ENCODE assay signal across 24 cellular contexts in genomic region chr11:134565343-134565891, GRCh38.
DNase-seq lines count a peak whose midpoint lies in the region; ATAC-seq, FAIRE-seq and TF ChIP-seq lines count a peak whose summit lies in the region.
"Had no signal": no experiment of that assay in that cellular context is flagged by ENCODE, and none has a peak within 500 bp of the region (broad histone marks: within the 10 kb centered on the region; RNA-seq: fewer than 3 reads in every experiment).

No MANE protein-coding gene starts in this region.

- no peak overlapping the region for H3K14ac ChIP-seq in H9 (ENCODE audit: insufficient read depth, low read length)

- TF ChIP-seq EP300 in K562 (IDR thresholded peaks at IDR 0.05; ENCODE audit: low read length), result no peak

- no peak overlapping the region for H3K4me3 Mint-ChIP-seq in H9
- H3K4me3 Mint-ChIP-seq: B cell, CD14-positive monocyte, GM23338 had no signal

- H3K27ac ChIP-seq in H9 (ENCODE audit: insufficient read length, low read depth, low read length) (no peak overlapping the region), K562 (ENCODE audit: extremely low read depth, low read depth, low read length) (no peak overlapping the region; the same call in 2 of the 3 replicates), testis (no peak overlapping the region)
- H3K27ac ChIP-seq in effector memory CD4-positive, alpha-beta T cell (ENCODE audit: insufficient read depth, low read length, poor library complexity, severe bottlenecking), result no peak overlapping the region
- H3K27ac ChIP-seq: A549, PC-9 had no signal

- H3K56ac ChIP-seq in H9 (ENCODE audit: insufficient read length, low read depth, low read length), result no peak overlapping the region

- H3K4me3 ChIP-seq in K562 (no peak overlapping the region), fibroblast of mammary gland (ENCODE audit: control insufficient read depth, low read depth, low read length) (no peak overlapping the region), testis (no peak overlapping the region)
- no peak overlapping the region for H3K4me3 ChIP-seq in effector memory CD4-positive, alpha-beta T cell (ENCODE audit: insufficient read depth, low read depth, low read length, poor library complexity, severe bottlenecking)
- H3K4me3 ChIP-seq: A549, GM23338, PC-9 had no signal

- H2BK120ac ChIP-seq in H9 (ENCODE audit: low read depth, low read length, poor library complexity, severe bottlenecking), result no peak overlapping the region

- TF ChIP-seq RAD21 in K562 (CRISPR knock-in tag; conservative IDR thresholded peaks at IDR 0.05 in 1 of 2, IDR thresholded peaks at IDR 0.05 in 1 of 2), result no peak

- no peak overlapping the region for H2BK15ac ChIP-seq in H9 (ENCODE audit: low read depth, low read length)

- no peaks in the 10 kb centered on the region for H3K79me1 ChIP-seq in H9 (ENCODE audit: insufficient read depth, low read depth, low read length, poor library complexity, severe bottlenecking)

- H3K9me3 ChIP-seq in H9 (ENCODE audit: control insufficient read depth, low read depth, low read length) (no peaks in the 10 kb centered on the region), K562 (replicated peaks; ENCODE audit: control insufficient read depth, insufficient read depth, low read depth, low read length) (no peaks in the 10 kb centered on the region), testis (no peaks in the 10 kb centered on the region)
- no peaks in the 10 kb centered on the region for H3K9me3 ChIP-seq in effector memory CD4-positive, alpha-beta T cell (ENCODE audit: control insufficient read depth, low read length)
- H3K9me3 ChIP-seq: A549 had no signal

- no peak for FAIRE-seq in K562 (lab: Jason Lieb, UNC)
- FAIRE-seq: A549 had no signal

- no peaks in the 10 kb centered on the region for H4K20me1 ChIP-seq in H9 (ENCODE audit: control insufficient read depth, insufficient read depth, insufficient read length)
- H4K20me1 ChIP-seq in K562 (replicated peaks; ENCODE audit: control insufficient read depth, insufficient read depth, low read length), result no peaks in the 10 kb centered on the region

- no peaks in the 10 kb centered on the region for H3K9me1 ChIP-seq in K562 (ENCODE audit: control insufficient read depth, insufficient read depth, low read length)

- H2BK12ac ChIP-seq in H9 (ENCODE audit: insufficient read length, low read depth, low read length), result no peak overlapping the region

- no peak overlapping the region for H2AK5ac ChIP-seq in H9 (ENCODE audit: insufficient read length, low read length)

- H3K23me2 ChIP-seq in H9 (ENCODE audit: insufficient read length, low read depth, low read length, poor library complexity, severe bottlenecking), result no peaks in the 10 kb centered on the region

- H3K9ac ChIP-seq in H9 (ENCODE audit: extremely low read depth, insufficient read length, low read length) (no peak overlapping the region), K562 (ENCODE audit: insufficient read depth in 1 of 2, low read depth in 2 of 2, low read length in 2 of 2) (no peak overlapping the region)
- H3K9ac ChIP-seq: SK-N-SH had no signal

- H3K18ac ChIP-seq in H9 (ENCODE audit: insufficient read length, low read depth, low read length), result no peak overlapping the region

- no peak for DNase-seq in H9
- no peak for DNase-seq in K562 (ENCODE audit: extremely low read depth in 1 of 4, low spot score in 3 of 4)
- DNase-seq in fibroblast of mammary gland (ENCODE audit: low read depth), result peak; percentile 1
- peak; percentile 5 for DNase-seq in testis
- no peak for DNase-seq in effector memory CD4-positive, alpha-beta T cell
- DNase-seq in cerebellar cortex (ENCODE audit: low spot score), result no peak
- no peak for DNase-seq in COLO668 (lab: John Stamatoyannopoulos, UW; ENCODE audit: unreplicated experiment)
- DNase-seq: DMS79, KBM-7, NCI-H1092 treated with DMSO at 0.1 percent for 48 hours, NCI-H1436 treated with DMSO at 0.1 percent for 48 hours, NCI-H1930, NCI-H2227 treated with DMSO at 0.1 percent for 48 hours, NCI-H510A, RPMI8226, SHP77, SK-N-SH had no signal

- no TSS peak for BruUV-seq in K562 (replicated peaks; lab: Mats Ljungman, UMichigan)

- H3T11ph ChIP-seq in H9 (ENCODE audit: low read length), result no peak overlapping the region

- H3K4me2 ChIP-seq in H9 (ENCODE audit: insufficient read depth, insufficient read length, low read length), result no peak overlapping the region
- no peak overlapping the region for H3K4me2 ChIP-seq in K562 (ENCODE audit: insufficient read depth, low read length)
- H3K4me2 ChIP-seq: A549, GM23338, PC-9, SK-N-SH had no signal

- TF ChIP-seq POLR2A in K562 (conservative IDR thresholded peaks at IDR 0.05), result no peak
- no peak for TF ChIP-seq POLR2A in testis (IDR thresholded peaks at IDR 0.05)

- H3K27ac Mint-ChIP-seq in H9, result no peak overlapping the region
- H3K27ac Mint-ChIP-seq: B cell, CD14-positive monocyte, GM23338 had no signal

- H3K36me3 ChIP-seq in K562 (ENCODE audit: control insufficient read depth, insufficient read depth, low read length) (no peaks in the 10 kb centered on the region), testis (ENCODE audit: low read depth, missing control alignments) (no peaks in the 10 kb centered on the region)
- no peaks in the 10 kb centered on the region for H3K36me3 ChIP-seq in effector memory CD4-positive, alpha-beta T cell (ENCODE audit: control insufficient read depth, insufficient read depth, low read length)

- H3K27me3 ChIP-seq in H9 (ENCODE audit: insufficient read depth, low read length) (no peaks in the 10 kb centered on the region), K562 (ENCODE audit: control insufficient read depth in 2 of 2, insufficient read depth in 2 of 2, low read length in 2 of 2) (peaks cover 0 to 21% of the 10 kb centered on the region in 2 experiments; a peak in 3 of 5 replicates), testis (no peaks in the 10 kb centered on the region)
- no peaks in the 10 kb centered on the region for H3K27me3 ChIP-seq in effector memory CD4-positive, alpha-beta T cell (replicated peaks; ENCODE audit: control insufficient read depth, insufficient read depth, low read length, poor library complexity, severe bottlenecking)

- H4K5ac ChIP-seq in H9 (ENCODE audit: insufficient read length, low read depth, low read length), result peak overlapping the region; percentile 14

- POLR2A ChIA-PET in K562 (lab: Yijun Ruan, JAX), result no interaction called here

- H3K9me3 Mint-ChIP-seq in H9, result no peaks in the 10 kb centered on the region
- H3K9me3 Mint-ChIP-seq: GM23338 had no signal

- TF ChIP-seq CTCF in H9 (conservative IDR thresholded peaks at IDR 0.05) (no peak), K562 (IDR thresholded peaks at IDR 0.05 in 2 of 3, conservative IDR thresholded peaks at IDR 0.05 in 1 of 3; ENCODE audit: insufficient read depth in 2 of 3, low read depth in 1 of 3, low read length in 3 of 3) (no peak), fibroblast of mammary gland (conservative IDR thresholded peaks at IDR 0.05; ENCODE audit: control insufficient read depth, insufficient read depth, low read depth, low read length) (no peak), testis (IDR thresholded peaks at IDR 0.05) (no peak)

- H3K23ac ChIP-seq in H9 (ENCODE audit: insufficient read length, low read depth, low read length), result no peak overlapping the region

- no peak overlapping the region for H2AFZ ChIP-seq in H9 (ENCODE audit: low read length)
- H2AFZ ChIP-seq in K562 (ENCODE audit: low read depth, low read length), result no peak overlapping the region
- H2AFZ ChIP-seq: GM23338, PC-9 had no signal

- peaks cover 12 to 16% of the 10 kb centered on the region in 2 experiments for H3K4me1 Mint-ChIP-seq in H9
- H3K4me1 Mint-ChIP-seq: CD14-positive monocyte had no signal

- WGBS in H9 (ENCODE audit: extremely low coverage, insufficient read length, low lambda C conversion rate), result no CpG with 5 or more reads among the region's 12 CpGs
- WGBS in K562 (ENCODE audit: insufficient coverage, low coverage, missing lambda C conversion rate), result 2% methylated on average over 12 of the region's 12 CpGs
- WGBS in testis, 2 donors, result 70 to 77% methylated on average over 12 of the region's 12 CpGs

- CTCF ChIA-PET in K562 (lab: Yijun Ruan, JAX; ENCODE audit: low intra/inter-chr PET ratio), result no interaction called here

- H3K4ac ChIP-seq in H9 (ENCODE audit: low read depth, low read length), result no peak overlapping the region

- ATAC-seq in K562 (no peak), HG03571 (IDR thresholded peaks at IDR 0.05; ENCODE audit: unreplicated experiment) (no peak)
- ATAC-seq: A549, GM23338, HCT116 had no signal

- no peaks in the 10 kb centered on the region for H3K36me3 Mint-ChIP-seq in H9 (ENCODE audit: insufficient read depth in 1 of 3, low read depth in 3 of 3)
- H3K36me3 Mint-ChIP-seq: CD14-positive monocyte had no signal

- intact Hi-C loops in K562 (cut with micrococcal nuclease), result no loop called here
- intact Hi-C loops in testis (cut with DNase I; ENCODE audit: low total_unique reads), result no loop called here

- H3K27me3 Mint-ChIP-seq in H9 (ENCODE audit: low read depth), result no peaks in the 10 kb centered on the region
- H3K27me3 Mint-ChIP-seq: B cell had no signal

- H4K8ac ChIP-seq in H9 (replicated peaks; ENCODE audit: insufficient read length, low read depth, low read length), result no peak overlapping the region

- H3K79me2 ChIP-seq in H9 (ENCODE audit: insufficient read depth, low read length) (no peaks in the 10 kb centered on the region), K562 (ENCODE audit: control insufficient read depth, insufficient read depth, low read length) (no peaks in the 10 kb centered on the region)

- H2BK20ac ChIP-seq in H9 (ENCODE audit: low read depth, low read length, poor library complexity, severe bottlenecking), result no peak overlapping the region

- H2BK5ac ChIP-seq in H9 (ENCODE audit: insufficient read length, low read length), result no peak overlapping the region

- no peak overlapping the region for H4K91ac ChIP-seq in H9 (ENCODE audit: insufficient read length, low read depth, low read length)

- H3K4me1 ChIP-seq in H9 (ENCODE audit: insufficient read depth, low read length), result no peaks in the 10 kb centered on the region
- H3K4me1 ChIP-seq in K562 (replicated peaks in 1 of 2; ENCODE audit: control insufficient read depth in 2 of 2, insufficient read depth in 2 of 2, low read length in 2 of 2), result no peaks in the 10 kb centered on the region
- H3K4me1 ChIP-seq in testis, result peaks cover 2% of the 10 kb centered on the region
- no peaks in the 10 kb centered on the region for H3K4me1 ChIP-seq in effector memory CD4-positive, alpha-beta T cell (ENCODE audit: control insufficient read depth, insufficient read depth, low read length, poor library complexity, severe bottlenecking)
- H3K4me1 ChIP-seq: A549 had no signal

- in situ Hi-C loops in K562 (cut with MboI), result no loop called here

TF ChIP-seq in K562, 482 proteins besides CTCF, POLR2A, EP300 and RAD21 (continues in another document):
- TF ChIP-seq ATF1 (CRISPR knock-in tag; IDR thresholded peaks at IDR 0.05), result no peak
- peak; percentile 70 for TF ChIP-seq ATF1 (tag; IDR thresholded peaks at IDR 0.05)
- peak; percentile 93; the same call in 1 of the 2 replicates for TF ChIP-seq ZBED1 (IDR thresholded peaks at IDR 0.05)
- TF ChIP-seq SRSF7 (optimal IDR thresholded peaks at IDR 0.05; ENCODE audit: low read depth, low read length), result no peak
- TF ChIP-seq CREM (IDR thresholded peaks at IDR 0.05; ENCODE audit: low read depth), result peak; percentile 79
- TF ChIP-seq CBX8 (IDR thresholded peaks at IDR 0.05; ENCODE audit: borderline replicate concordance, extremely low read depth, low read depth, low read length, poor library complexity, severe bottlenecking), result no peak

Comparison
In these comparisons a context has a peak if more than half of its experiments do, and no peak if none do; other contexts are left out.
1. DNase-seq: peak in fibroblast of mammary gland (single experiment) and testis (single experiment); none in H9 (single experiment), K562 (0 of 4), effector memory CD4-positive, alpha-beta T cell (0 of 3), cerebellar cortex (single experiment) and COLO668 (single experiment).